ENCODE assay signal across 8 cellular contexts in the genomic region with DNA sequence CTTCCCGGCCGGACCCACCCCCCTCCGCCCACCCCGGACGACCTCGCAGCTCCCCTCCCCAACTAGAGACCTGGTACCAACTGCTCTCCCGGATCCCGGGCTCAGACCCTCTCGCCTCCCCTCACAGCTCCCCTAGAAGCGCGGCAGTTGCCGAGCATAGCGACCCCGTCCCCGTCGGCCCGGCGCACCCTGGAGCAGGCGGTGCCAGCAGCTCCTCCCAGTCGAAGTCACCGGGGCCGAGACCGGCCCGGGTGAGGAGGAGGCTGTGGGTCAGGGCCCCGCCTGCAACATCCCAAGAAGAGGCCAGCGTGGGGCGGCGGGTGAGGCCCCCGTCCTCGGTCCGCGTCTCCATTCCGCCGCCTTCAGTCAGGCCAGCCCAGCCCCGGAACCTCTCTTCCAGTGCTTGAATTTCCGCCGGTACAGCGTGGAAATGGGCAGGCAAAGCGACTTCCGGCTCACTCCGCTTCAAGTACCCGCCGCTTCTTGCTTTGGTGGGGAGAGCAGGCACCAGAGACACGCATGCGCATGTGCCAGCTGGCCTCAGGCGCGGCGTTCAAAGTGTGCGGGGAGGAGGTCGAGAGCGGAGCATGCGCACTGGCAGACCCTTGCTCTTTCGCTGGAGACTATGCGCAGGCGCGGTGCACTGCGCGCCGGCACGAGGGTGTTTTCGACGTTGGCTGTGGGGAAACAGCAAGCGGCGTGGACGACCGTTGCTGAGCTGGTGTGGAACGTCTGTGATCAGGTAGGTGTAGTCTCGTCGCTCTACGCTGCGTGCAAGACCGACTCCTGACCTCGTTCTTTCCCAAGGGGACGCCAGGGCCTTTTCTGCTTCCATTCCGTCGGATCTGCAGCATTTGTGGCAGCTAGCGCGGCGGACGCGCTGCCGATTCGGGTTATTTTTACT. TPM values are rescaled to one million over a fixed set of nuclear protein-coding genes. Genes with fewer than 3 reads are reported as not detected.
DNase-seq lines count a peak whose midpoint lies in the region; ATAC-seq, FAIRE-seq and TF ChIP-seq lines count a peak whose summit lies in the region.

A gene with protein sequence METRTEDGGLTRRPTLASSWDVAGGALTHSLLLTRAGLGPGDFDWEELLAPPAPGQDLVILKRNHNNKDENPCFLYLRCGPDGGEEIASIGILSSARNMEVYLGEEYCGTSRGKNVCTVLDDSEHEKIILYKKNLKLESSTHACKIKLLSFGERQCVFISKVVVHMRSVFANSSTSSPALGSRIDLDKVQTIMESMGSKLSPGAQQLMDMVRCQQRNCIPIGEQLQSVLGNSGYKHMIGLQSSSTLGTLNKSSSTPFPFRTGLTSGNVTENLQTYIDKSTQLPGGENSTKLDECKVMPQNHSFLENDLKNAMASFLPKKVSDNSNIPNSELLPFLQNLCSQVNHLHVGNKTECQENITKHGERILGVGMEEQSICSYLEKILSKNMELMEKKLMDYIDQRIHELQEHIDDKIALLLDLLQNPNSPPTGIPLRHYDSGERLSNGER (minus strand): TSS at position 401 of the 904 bp plus-strand sequence. CDS start 49 bp downstream, at position 352.

- ATAC-seq in HG02852 (IDR thresholded peaks at IDR 0.05; ENCODE audit: unreplicated experiment) = peak; percentile 99
- ATAC-seq in left cardiac atrium = peak; percentile 99

- DNase-seq in GM12892 (ENCODE audit: insufficient read length) (peak; percentile 88), NCI-H146 (lab: John Stamatoyannopoulos, UW) (peak; percentile 98), T-helper 1 cell (peak; percentile 95 to 99 (median 97)), amniotic stem cell (lab: John Stamatoyannopoulos, UW) (peak; percentile 96), left cardiac atrium (peak; percentile 98), posterior vena cava (ENCODE audit: low spot score) (peak; percentile 99), ureter (ENCODE audit: low spot score) (peak; percentile 97)

- intact Hi-C loops in left cardiac atrium (cut with DNase I) (no loop called here), posterior vena cava (cut with DNase I) (no loop called here)

- TF ChIP-seq POLR2A in GM12892 (IDR thresholded peaks at IDR 0.05; ENCODE audit: low read depth, low read length) = peak; percentile 66; the same call in 1 of the 2 replicates

- FAIRE-seq in GM12892 (lab: Jason Lieb, UNC) = peak; percentile 99

RNA-seq across cellular contexts. Expression of the gene that starts here (rescaled TPM):
- polyA plus RNA-seq in GM12892 (2012; ENCODE audit: missing spikeins) = 7.8 TPM
- 1 to 10 TPM; 5.2 to 7.5 TPM for total RNA-seq in left cardiac atrium
- 1 to 10 TPM; 4.9 to 9.3 TPM for total RNA-seq in posterior vena cava
- total RNA-seq in ureter = 10.7 TPM

Comparison
In these comparisons a context has a peak if more than half of its experiments do, and no peak if none do; other contexts are left out.
1. Peak in every context shown above with its lines: DNase-seq and ATAC-seq.